ENCODE assay signal across 1 cellular context in genomic region chr3:50136714-50137405, GRCh38.
TF ChIP-seq lines count a peak whose summit lies in the region.

No MANE protein-coding gene starts in this region.

TF ChIP-seq in WTC11, 78 proteins besides CTCF, POLR2A, EP300 and RAD21 (continued from another document):
- TF ChIP-seq, protein P1, sequence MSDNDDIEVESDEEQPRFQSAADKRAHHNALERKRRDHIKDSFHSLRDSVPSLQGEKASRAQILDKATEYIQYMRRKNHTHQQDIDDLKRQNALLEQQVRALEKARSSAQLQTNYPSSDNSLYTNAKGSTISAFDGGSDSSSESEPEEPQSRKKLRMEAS (CRISPR knock-in tag; IDR thresholded peaks at IDR 0.05): no peak
- TF ChIP-seq ZNF121 (CRISPR knock-in tag; IDR thresholded peaks at IDR 0.05) (no peak), ATF3 (CRISPR knock-in tag; conservative IDR thresholded peaks at IDR 0.05) (no peak), NR3C1 (CRISPR knock-in tag; conservative IDR thresholded peaks at IDR 0.05; ENCODE audit: low read depth) (no peak), ZNF263 (CRISPR knock-in tag; IDR thresholded peaks at IDR 0.05; ENCODE audit: low read depth) (no peak), ELF4 (CRISPR knock-in tag; IDR thresholded peaks at IDR 0.05; ENCODE audit: low read depth) (no peak), IRF2 (CRISPR knock-in tag; IDR thresholded peaks at IDR 0.05; ENCODE audit: borderline replicate concordance, low read depth) (no peak), TP53 (CRISPR knock-in tag; IDR thresholded peaks at IDR 0.05) (0 out of 2 replicates have a peak, but pooled peaks have one; percentile 33), FOXP4 (CRISPR knock-in tag; IDR thresholded peaks at IDR 0.05) (no peak), ETV6 (CRISPR knock-in tag; IDR thresholded peaks at IDR 0.05) (no peak), KAT7 (CRISPR knock-in tag; IDR thresholded peaks at IDR 0.05; ENCODE audit: borderline replicate concordance) (no peak)
- TF ChIP-seq, protein P2, sequence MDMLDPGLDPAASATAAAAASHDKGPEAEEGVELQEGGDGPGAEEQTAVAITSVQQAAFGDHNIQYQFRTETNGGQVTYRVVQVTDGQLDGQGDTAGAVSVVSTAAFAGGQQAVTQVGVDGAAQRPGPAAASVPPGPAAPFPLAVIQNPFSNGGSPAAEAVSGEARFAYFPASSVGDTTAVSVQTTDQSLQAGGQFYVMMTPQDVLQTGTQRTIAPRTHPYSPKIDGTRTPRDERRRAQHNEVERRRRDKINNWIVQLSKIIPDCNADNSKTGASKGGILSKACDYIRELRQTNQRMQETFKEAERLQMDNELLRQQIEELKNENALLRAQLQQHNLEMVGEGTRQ (CRISPR knock-in tag; IDR thresholded peaks at IDR 0.05): no peak
- TF ChIP-seq, protein P3, sequence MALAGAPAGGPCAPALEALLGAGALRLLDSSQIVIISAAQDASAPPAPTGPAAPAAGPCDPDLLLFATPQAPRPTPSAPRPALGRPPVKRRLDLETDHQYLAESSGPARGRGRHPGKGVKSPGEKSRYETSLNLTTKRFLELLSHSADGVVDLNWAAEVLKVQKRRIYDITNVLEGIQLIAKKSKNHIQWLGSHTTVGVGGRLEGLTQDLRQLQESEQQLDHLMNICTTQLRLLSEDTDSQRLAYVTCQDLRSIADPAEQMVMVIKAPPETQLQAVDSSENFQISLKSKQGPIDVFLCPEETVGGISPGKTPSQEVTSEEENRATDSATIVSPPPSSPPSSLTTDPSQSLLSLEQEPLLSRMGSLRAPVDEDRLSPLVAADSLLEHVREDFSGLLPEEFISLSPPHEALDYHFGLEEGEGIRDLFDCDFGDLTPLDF (CRISPR knock-in tag; IDR thresholded peaks at IDR 0.05): no peak
- TF ChIP-seq, protein P4, sequence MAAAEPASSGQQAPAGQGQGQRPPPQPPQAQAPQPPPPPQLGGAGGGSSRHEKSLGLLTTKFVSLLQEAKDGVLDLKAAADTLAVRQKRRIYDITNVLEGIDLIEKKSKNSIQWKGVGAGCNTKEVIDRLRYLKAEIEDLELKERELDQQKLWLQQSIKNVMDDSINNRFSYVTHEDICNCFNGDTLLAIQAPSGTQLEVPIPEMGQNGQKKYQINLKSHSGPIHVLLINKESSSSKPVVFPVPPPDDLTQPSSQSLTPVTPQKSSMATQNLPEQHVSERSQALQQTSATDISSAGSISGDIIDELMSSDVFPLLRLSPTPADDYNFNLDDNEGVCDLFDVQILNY (CRISPR knock-in tag; IDR thresholded peaks at IDR 0.05): no peak
